ENCODE assay signal across 8 cellular contexts in the genomic region with DNA sequence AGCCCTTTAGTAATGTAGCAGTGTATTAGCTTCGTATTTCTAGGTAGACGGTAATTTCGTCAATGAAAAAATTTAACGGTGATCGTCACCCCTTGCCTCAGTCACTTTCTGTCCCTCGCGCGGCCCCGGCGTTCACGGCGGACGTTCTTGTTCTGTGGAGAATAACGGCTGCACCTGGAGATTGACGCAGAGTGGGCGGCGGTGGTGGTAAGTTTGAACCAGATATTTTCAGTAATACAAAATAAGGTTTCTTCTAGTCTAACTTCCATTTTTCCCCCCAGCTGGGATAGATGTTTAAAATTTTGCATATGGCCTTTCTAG. TPM values are rescaled to one million over a fixed set of nuclear protein-coding genes. Genes with fewer than 3 reads are reported as not detected.
DNase-seq lines count a peak whose midpoint lies in the region; ATAC-seq and TF ChIP-seq lines count a peak whose summit lies in the region.

No MANE protein-coding gene starts in this region.

- H3K27me3 Mint-ChIP-seq in activated B cell treated with CpG ODN at 0.5 μM for 24 hours: no peaks in the 10 kb centered on the region

- H2AFZ ChIP-seq in neural cell (ENCODE audit: low read depth, low read length): peak overlapping the region; percentile 93

- H3K4me2 ChIP-seq in neural cell (ENCODE audit: low read length): peak overlapping the region; percentile 77

- H3K79me2 ChIP-seq in neural cell (replicated peaks; ENCODE audit: insufficient read depth, low read length): peaks cover 58% of the 10 kb centered on the region

- POLR2A ChIA-PET in activated B cell treated with CpG ODN at 0.5 μM for 24 hours (lab: Charles Lee): interaction anchor here (1.3 to 2.8 kb wide), 5 partner anchors 50 to 358 kb away, joined by 4 to 62 read pairs (median 7); partner anchors contain the start of genes ZNF140, ZNF268 and ZNF84

- no peaks in the 10 kb centered on the region for H3K27me3 ChIP-seq in esophagus muscularis mucosa
- H3K27me3 ChIP-seq in neural cell (ENCODE audit: insufficient read depth, low read depth, low read length): no peaks in the 10 kb centered on the region

- DNase-seq in GM10266 (ENCODE audit: extremely low spot score) (peak; percentile 8), activated B cell treated with CpG ODN at 0.5 μM for 24 hours (no peak), esophagus muscularis mucosa (ENCODE audit: extremely low spot score) (no peak), HT-29 (ENCODE audit: low spot score) (no peak), HK-2 (ENCODE audit: unreplicated experiment) (no peak), NCI-H774 (lab: John Stamatoyannopoulos, UW) (no peak)

- H3K4me3 Mint-ChIP-seq in activated B cell treated with CpG ODN at 0.5 μM for 24 hours: peak overlapping the region; percentile 95

- ATAC-seq in HG02981 (IDR thresholded peaks at IDR 0.05; ENCODE audit: unreplicated experiment) (peak; percentile 6), activated B cell treated with CpG ODN at 0.5 μM for 24 hours (ENCODE audit: low read depth) (peak; percentile 2)

- H3K9me3 Mint-ChIP-seq in activated B cell treated with CpG ODN at 0.5 μM for 24 hours: peaks cover 29% of the 10 kb centered on the region

- WGBS in esophagus muscularis mucosa: 2% methylated on average over 17 of the region's 17 CpGs

- TF ChIP-seq CTCF in GM10266 (IDR thresholded peaks at IDR 0.05; ENCODE audit: control insufficient read depth, insufficient read depth, low read depth, missing control alignments) (no peak), activated B cell treated with CpG ODN at 0.5 μM for 24 hours (IDR thresholded peaks at IDR 0.05) (no peak), esophagus muscularis mucosa (IDR thresholded peaks at IDR 0.05) (no peak), neural cell (IDR thresholded peaks at IDR 0.05; ENCODE audit: poor library complexity, severe bottlenecking) (no peak)

- no peaks in the 10 kb centered on the region for H4K20me1 ChIP-seq in neural cell (ENCODE audit: insufficient read depth)

- H3K9ac ChIP-seq in neural cell (ENCODE audit: low read length): peak overlapping the region; percentile 94

- TF ChIP-seq POLR2A in esophagus muscularis mucosa (IDR thresholded peaks at IDR 0.05; ENCODE audit: low read depth): no peak

- CTCF ChIA-PET in activated B cell treated with CpG ODN at 0.5 μM for 24 hours (lab: Charles Lee): interaction anchor here (0.7 kb wide), 1 partner anchor 9 kb away, joined by 3 read pairs; no protein-coding TSS in a partner anchor

- peaks cover 21% of the 10 kb centered on the region for H3K4me1 Mint-ChIP-seq in activated B cell treated with CpG ODN at 0.5 μM for 24 hours

- intact Hi-C loops in activated B cell treated with CpG ODN at 0.5 μM for 24 hours (cut with micrococcal nuclease): loop anchor here (1.0 to 5.0 kb wide), 9 partner anchors 50 to 368 kb away; partner anchors contain the start of genes ANKLE2, CHFR, GOLGA3 and ZNF140
- intact Hi-C loops in esophagus muscularis mucosa (cut with DNase I): loop anchor here (1.0 kb wide), 1 partner anchor 50 kb away; the partner anchor contains the start of gene ZNF140

- H3K36me3 ChIP-seq in esophagus muscularis mucosa (peaks cover 33 to 56% (median 42%) of the 10 kb centered on the region in 4 donors), neural cell (ENCODE audit: insufficient read depth, low read length) (peaks cover 35% of the 10 kb centered on the region)

- H3K27ac ChIP-seq in esophagus muscularis mucosa (replicated peaks in 1 of 4) (peak overlapping the region; percentile 94 to 99 (median 96)), neural cell (ENCODE audit: low read length) (peak overlapping the region; percentile 98)

- H3K4me3 ChIP-seq in esophagus muscularis mucosa (peak overlapping the region; percentile 78 to 92 (median 80)), neural cell (ENCODE audit: low read length) (peak overlapping the region; percentile 99)

- H3K9me3 ChIP-seq in esophagus muscularis mucosa: peaks cover 3 to 74% (median 56%) of the 10 kb centered on the region in 4 donors
- peaks cover 23% of the 10 kb centered on the region for H3K9me3 ChIP-seq in neural cell (ENCODE audit: low read length)

- no peak for TF ChIP-seq RAD21 in neural cell (conservative IDR thresholded peaks at IDR 0.05)

- peaks cover 72% of the 10 kb centered on the region for H3K36me3 Mint-ChIP-seq in activated B cell treated with CpG ODN at 0.5 μM for 24 hours (ENCODE audit: low read depth)

- peaks cover 7 to 14% (median 10%) of the 10 kb centered on the region in 4 donors for H3K4me1 ChIP-seq in esophagus muscularis mucosa

- TF ChIP-seq EP300 in esophagus muscularis mucosa (IDR thresholded peaks at IDR 0.05) (no peak), neural cell (conservative IDR thresholded peaks at IDR 0.05; ENCODE audit: poor library complexity, severe bottlenecking) (no peak)

- no peaks in the 10 kb centered on the region for H3F3A ChIP-seq in neural cell (ENCODE audit: insufficient read depth, low read length, poor library complexity, severe bottlenecking)

- H3K9me2 ChIP-seq in neural cell (ENCODE audit: insufficient read depth, low read length): no peaks in the 10 kb centered on the region

- H3K27ac Mint-ChIP-seq in activated B cell treated with CpG ODN at 0.5 μM for 24 hours: peak overlapping the region; percentile 98

TF ChIP-seq in neural cell, 6 proteins besides CTCF, POLR2A, EP300 and RAD21:
- TF ChIP-seq, protein P1, sequence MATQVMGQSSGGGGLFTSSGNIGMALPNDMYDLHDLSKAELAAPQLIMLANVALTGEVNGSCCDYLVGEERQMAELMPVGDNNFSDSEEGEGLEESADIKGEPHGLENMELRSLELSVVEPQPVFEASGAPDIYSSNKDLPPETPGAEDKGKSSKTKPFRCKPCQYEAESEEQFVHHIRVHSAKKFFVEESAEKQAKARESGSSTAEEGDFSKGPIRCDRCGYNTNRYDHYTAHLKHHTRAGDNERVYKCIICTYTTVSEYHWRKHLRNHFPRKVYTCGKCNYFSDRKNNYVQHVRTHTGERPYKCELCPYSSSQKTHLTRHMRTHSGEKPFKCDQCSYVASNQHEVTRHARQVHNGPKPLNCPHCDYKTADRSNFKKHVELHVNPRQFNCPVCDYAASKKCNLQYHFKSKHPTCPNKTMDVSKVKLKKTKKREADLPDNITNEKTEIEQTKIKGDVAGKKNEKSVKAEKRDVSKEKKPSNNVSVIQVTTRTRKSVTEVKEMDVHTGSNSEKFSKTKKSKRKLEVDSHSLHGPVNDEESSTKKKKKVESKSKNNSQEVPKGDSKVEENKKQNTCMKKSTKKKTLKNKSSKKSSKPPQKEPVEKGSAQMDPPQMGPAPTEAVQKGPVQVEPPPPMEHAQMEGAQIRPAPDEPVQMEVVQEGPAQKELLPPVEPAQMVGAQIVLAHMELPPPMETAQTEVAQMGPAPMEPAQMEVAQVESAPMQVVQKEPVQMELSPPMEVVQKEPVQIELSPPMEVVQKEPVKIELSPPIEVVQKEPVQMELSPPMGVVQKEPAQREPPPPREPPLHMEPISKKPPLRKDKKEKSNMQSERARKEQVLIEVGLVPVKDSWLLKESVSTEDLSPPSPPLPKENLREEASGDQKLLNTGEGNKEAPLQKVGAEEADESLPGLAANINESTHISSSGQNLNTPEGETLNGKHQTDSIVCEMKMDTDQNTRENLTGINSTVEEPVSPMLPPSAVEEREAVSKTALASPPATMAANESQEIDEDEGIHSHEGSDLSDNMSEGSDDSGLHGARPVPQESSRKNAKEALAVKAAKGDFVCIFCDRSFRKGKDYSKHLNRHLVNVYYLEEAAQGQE (IDR thresholded peaks at IDR 0.05; ENCODE audit: borderline replicate concordance): peak; percentile 3
- no peak for TF ChIP-seq SMC3 (conservative IDR thresholded peaks at IDR 0.05; ENCODE audit: poor library complexity)

RNA-seq across cellular contexts. Expression of gene ZNF10, which starts 0.3 kb away (rescaled TPM):
- total RNA-seq in activated B cell treated with CpG ODN at 0.5 μM for 24 hours (8.4 and 10.9 TPM in 2 replicates), esophagus muscularis mucosa (10 to 100 TPM in 2 of 4 donors, 1 to 10 TPM in 2; 3.4 to 15.4 (median 9.7) TPM)
- 46.5 and 52.3 TPM in 2 replicates for polyA plus RNA-seq in neural cell
- 118 and 154 TPM in 2 replicates for polyA minus RNA-seq in neural cell
- total RNA-seq in HT-29 (2014; rRNA removed; shearing (Covaris generic)): 1.2 and 2.5 TPM in 2 replicates

RNA-seq across cellular contexts. Expression of gene ZNF891, which starts 0.7 kb away (rescaled TPM):
- 2.9 and 4.0 TPM in 2 replicates for total RNA-seq in activated B cell treated with CpG ODN at 0.5 μM for 24 hours
- total RNA-seq in esophagus muscularis mucosa: 1 to 10 TPM; 1.8 to 4.6 (median 2.6) TPM
- polyA plus RNA-seq in neural cell: 9.4 and 10.4 TPM in 2 replicates
- polyA minus RNA-seq in neural cell: 22.4 and 24.1 TPM in 2 replicates
- total RNA-seq in HT-29 (2014; rRNA removed; shearing (Covaris generic)): 0.50 and 0.61 TPM in 2 replicates

RNA-seq across cellular contexts. Expression of gene ZNF140, which starts 50.0 kb away (rescaled TPM):
- total RNA-seq in activated B cell treated with CpG ODN at 0.5 μM for 24 hours: 20.6 and 21.9 TPM in 2 replicates
- 10 to 100 TPM; 12.0 to 13.8 (median 13.1) TPM for total RNA-seq in esophagus muscularis mucosa
- polyA plus RNA-seq in neural cell: 50.8 and 60.5 TPM in 2 replicates
- 86.4 and 88.6 TPM in 2 replicates for polyA minus RNA-seq in neural cell
- 9.8 and 15.1 TPM in 2 replicates for total RNA-seq in HT-29 (2014; rRNA removed; shearing (Covaris generic))

RNA-seq across cellular contexts. Expression of gene ZNF268, which starts 50.5 kb away (rescaled TPM):
- total RNA-seq in activated B cell treated with CpG ODN at 0.5 μM for 24 hours (29.1 and 29.3 TPM in 2 replicates), esophagus muscularis mucosa (10 to 100 TPM; 14.1 to 37.2 (median 26.8) TPM)
- polyA plus RNA-seq in neural cell: 23.5 and 32.3 TPM in 2 replicates
- polyA minus RNA-seq in neural cell: 97.1 and 100 TPM in 2 replicates
- 8.9 and 21.8 TPM in 2 replicates for total RNA-seq in HT-29 (2014; rRNA removed; shearing (Covaris generic))
